In the genomic region with DNA sequence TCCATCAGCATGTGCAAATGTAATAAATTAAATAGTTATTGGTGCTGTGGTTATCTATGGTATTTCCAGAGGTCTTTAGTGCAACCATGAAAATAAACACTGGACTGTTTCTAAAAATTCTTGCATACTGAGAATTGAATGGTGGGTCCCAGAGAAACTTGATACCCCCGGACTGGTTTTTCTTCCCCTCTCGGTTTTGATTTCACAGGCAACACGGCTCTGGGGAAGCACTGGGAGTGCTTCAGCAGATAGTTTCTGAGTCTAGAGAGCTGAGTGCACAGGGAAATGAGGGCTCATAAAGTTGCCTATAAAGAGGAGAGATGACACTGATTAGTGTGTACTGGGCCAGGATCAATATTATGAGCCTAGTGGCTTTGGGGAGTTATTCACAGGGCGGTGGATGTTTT, we compare ENCODE assay signal across 15 cellular contexts.
DNase-seq lines count a peak whose midpoint lies in the region; TF ChIP-seq lines count a peak whose summit lies in the region.
"Had no signal": no experiment of that assay in that cellular context is flagged by ENCODE, and none has a peak within 500 bp of the region (broad histone marks: within the 10 kb centered on the region; RNA-seq: fewer than 3 reads in every experiment).

No MANE protein-coding gene starts in this region.

- H3K14ac ChIP-seq in H9 (ENCODE audit: insufficient read depth, low read length) = no peak overlapping the region

- H2AFZ ChIP-seq in H9 (ENCODE audit: low read length) (no peak overlapping the region), osteoblast (ENCODE audit: low read length) (no peak overlapping the region)

- no peak overlapping the region for H2AK5ac ChIP-seq in H9 (ENCODE audit: insufficient read length, low read length)

- H3K4ac ChIP-seq in H9 (ENCODE audit: low read depth, low read length) = no peak overlapping the region

- H3K23ac ChIP-seq in H9 (ENCODE audit: insufficient read length, low read depth, low read length) = no peak overlapping the region

- no peak overlapping the region for H3K9ac ChIP-seq in H9 (ENCODE audit: extremely low read depth, insufficient read length, low read length)

- H3K79me2 ChIP-seq in H9 (ENCODE audit: insufficient read depth, low read length) (no peaks in the 10 kb centered on the region), osteoblast (ENCODE audit: insufficient read depth, low read length) (no peaks in the 10 kb centered on the region)

- H3K4me2 ChIP-seq in H9 (ENCODE audit: insufficient read depth, insufficient read length, low read length) (no peak overlapping the region), osteoblast (ENCODE audit: insufficient read depth, low read length) (no peak overlapping the region)

- H3K27me3 ChIP-seq in H9 (ENCODE audit: insufficient read depth, low read length) = no peaks in the 10 kb centered on the region
- H3K27me3 ChIP-seq in osteoblast (ENCODE audit: insufficient read depth, low read length) = no peaks in the 10 kb centered on the region
- H3K27me3 ChIP-seq: MG63 had no signal

- no peaks in the 10 kb centered on the region for H4K20me1 ChIP-seq in H9 (ENCODE audit: control insufficient read depth, insufficient read depth, insufficient read length)
- H4K20me1 ChIP-seq in osteoblast (ENCODE audit: insufficient read depth, low read length) = no peaks in the 10 kb centered on the region

- no peak overlapping the region for H3K4me3 ChIP-seq in osteoblast (ENCODE audit: insufficient read depth, low read length)
- H3K4me3 ChIP-seq: MG63 had no signal

- no peaks in the 10 kb centered on the region for H3K23me2 ChIP-seq in H9 (ENCODE audit: insufficient read length, low read depth, low read length, poor library complexity, severe bottlenecking)

- 0 out of 7 replicates have a peak overlapping the region, but pooled peaks of 2 of the 3 experiments have one; percentile 1 to 30 for H3K27ac Mint-ChIP-seq in H9
- H3K27ac Mint-ChIP-seq: activated CD4-positive, alpha-beta memory T cell treated with anti-CD3 and anti-CD28 coated beads, Interleukin-2, amount 10 ng/mL, durations not matched to agents 7 days and 5 days; activated naive CD8-positive, alpha-beta T cell; T-helper 1 cell treated with Interleukin-12 subunit alpha and Interleukin-12 subunit beta and Interleukin-4 antibody, amounts not matched to agents 30 μg/mL and 1 μg/mL, for 36 hours had no signal

- no peaks in the 10 kb centered on the region for H3K79me1 ChIP-seq in H9 (ENCODE audit: insufficient read depth, low read depth, low read length, poor library complexity, severe bottlenecking)

- no peak overlapping the region for H2BK120ac ChIP-seq in H9 (ENCODE audit: low read depth, low read length, poor library complexity, severe bottlenecking)

- H4K5ac ChIP-seq in H9 (ENCODE audit: insufficient read length, low read depth, low read length) = no peak overlapping the region

- H3K4me3 Mint-ChIP-seq in H9 = no peak overlapping the region
- H3K4me3 Mint-ChIP-seq: activated CD4-positive, alpha-beta memory T cell treated with anti-CD3 and anti-CD28 coated beads, Interleukin-2, amount 10 ng/mL, durations not matched to agents 7 days and 5 days; activated naive CD8-positive, alpha-beta T cell; T-helper 1 cell treated with Interleukin-12 subunit alpha and Interleukin-12 subunit beta and Interleukin-4 antibody, amounts not matched to agents 30 μg/mL and 1 μg/mL, for 36 hours had no signal

- WGBS in H9 (ENCODE audit: extremely low coverage, insufficient read length, low lambda C conversion rate) = no CpG with 5 or more reads among the region's 4 CpGs

- H3K56ac ChIP-seq in H9 (ENCODE audit: insufficient read length, low read depth, low read length) = no peak overlapping the region

- no peak overlapping the region for H4K8ac ChIP-seq in H9 (replicated peaks; ENCODE audit: insufficient read length, low read depth, low read length)

- H3K36me3 ChIP-seq in osteoblast (ENCODE audit: insufficient read depth, low read length) = no peaks in the 10 kb centered on the region
- H3K36me3 ChIP-seq: MG63 had no signal

- H2BK20ac ChIP-seq in H9 (ENCODE audit: low read depth, low read length, poor library complexity, severe bottlenecking) = no peak overlapping the region

- H3K27ac ChIP-seq in H9 (ENCODE audit: insufficient read length, low read depth, low read length) = no peak overlapping the region
- H3K27ac ChIP-seq in osteoblast (ENCODE audit: low read depth, low read length) = no peak overlapping the region

- no peaks in the 10 kb centered on the region for H3K9me3 Mint-ChIP-seq in H9
- H3K9me3 Mint-ChIP-seq: activated CD4-positive, alpha-beta memory T cell treated with anti-CD3 and anti-CD28 coated beads, Interleukin-2, amount 10 ng/mL, durations not matched to agents 7 days and 5 days; T-helper 1 cell treated with Interleukin-12 subunit alpha and Interleukin-12 subunit beta and Interleukin-4 antibody, amounts not matched to agents 30 μg/mL and 1 μg/mL, for 36 hours had no signal

- H3K4me1 ChIP-seq in H9 (ENCODE audit: insufficient read depth, low read length) (no peaks in the 10 kb centered on the region; the same call in 1 of the 2 replicates), osteoblast (ENCODE audit: insufficient read depth, low read length) (peaks cover 21% of the 10 kb centered on the region)

- H2BK12ac ChIP-seq in H9 (ENCODE audit: insufficient read length, low read depth, low read length) = no peak overlapping the region

- no peak overlapping the region for H2BK15ac ChIP-seq in H9 (ENCODE audit: low read depth, low read length)

- H3K9me3 ChIP-seq in H9 (ENCODE audit: control insufficient read depth, low read depth, low read length) (no peaks in the 10 kb centered on the region), osteoblast (ENCODE audit: low read depth, low read length) (no peaks in the 10 kb centered on the region)

- H2BK5ac ChIP-seq in H9 (ENCODE audit: insufficient read length, low read length) = no peak overlapping the region

- TF ChIP-seq CTCF in H9 (conservative IDR thresholded peaks at IDR 0.05) (no peak), osteoblast (IDR thresholded peaks at IDR 0.05; ENCODE audit: extremely low read depth, low read depth, low read length) (no peak)

- no peaks in the 10 kb centered on the region for H3K27me3 Mint-ChIP-seq in H9 (ENCODE audit: low read depth)
- H3K27me3 Mint-ChIP-seq: activated naive CD8-positive, alpha-beta T cell had no signal

- DNase-seq in GM19238 (ENCODE audit: insufficient read length, low spot score) (peak; percentile 11), H9 (no peak), NCI-H526 (lab: John Stamatoyannopoulos, UW) (peak; percentile 62), osteoblast (ENCODE audit: insufficient read length, low spot score, missing footprints) (peak; percentile 52), SHP77 (lab: John Stamatoyannopoulos, UW) (no peak), NCI-H446 (lab: John Stamatoyannopoulos, UW) (no peak), COR-L47 (lab: John Stamatoyannopoulos, UW) (no peak)
- no peak for DNase-seq in activated CD4-positive, alpha-beta T cell treated with anti-CD3 and anti-CD28 coated beads, Interleukin-2, amount 50 U/mL, for 48 hours
- DNase-seq: activated CD4-positive, alpha-beta memory T cell treated with anti-CD3 and anti-CD28 coated beads, Interleukin-2, amount 10 ng/mL, durations not matched to agents 7 days and 5 days; DMS79; effector CD4-positive, alpha-beta T cell; MG63; retina had no signal

- H3T11ph ChIP-seq in H9 (ENCODE audit: low read length) = no peak overlapping the region

- peaks cover 18 to 20% of the 10 kb centered on the region in 2 experiments for H3K4me1 Mint-ChIP-seq in H9
- H3K4me1 Mint-ChIP-seq: activated CD4-positive, alpha-beta memory T cell treated with anti-CD3 and anti-CD28 coated beads, Interleukin-2, amount 10 ng/mL, durations not matched to agents 7 days and 5 days had no signal

- no peak overlapping the region for H3K18ac ChIP-seq in H9 (ENCODE audit: insufficient read length, low read depth, low read length)

- H4K91ac ChIP-seq in H9 (ENCODE audit: insufficient read length, low read depth, low read length) = no peak overlapping the region

- no peaks in the 10 kb centered on the region for H3K36me3 Mint-ChIP-seq in H9 (ENCODE audit: insufficient read depth in 1 of 3, low read depth in 3 of 3)
- H3K36me3 Mint-ChIP-seq: activated naive CD8-positive, alpha-beta T cell had no signal

Comparison
In these comparisons a context has a peak if more than half of its experiments do, and no peak if none do; other contexts are left out.
1. DNase-seq: peak in GM19238 (single experiment), NCI-H526 (2 of 2) and osteoblast (single experiment); none in H9 (single experiment), SHP77 (0 of 2), NCI-H446 (0 of 2), activated CD4-positive, alpha-beta T cell treated with anti-CD3 and anti-CD28 coated beads, Interleukin-2, amount 50 U/mL, for 48 hours (0 of 2) and COR-L47 (single experiment).